In genomic region chr19:11242864-11243797, GRCh38 we compare ENCODE assay signal across 8 cellular contexts. TPM values are rescaled to one million over a fixed set of nuclear protein-coding genes. Genes with fewer than 3 reads are reported as not detected.
A peak's percentile ranks its signal among the peaks of the same experiment; 100 is the strongest.
DNase-seq lines count a peak whose midpoint lies in the region; ATAC-seq, FAIRE-seq and TF ChIP-seq lines count a peak whose summit lies in the region.

No MANE protein-coding gene starts in this region.

- H3K4me2 ChIP-seq in HepG2 (ENCODE audit: low read depth, low read length) = peak overlapping the region; percentile 43

- H3K4me1 ChIP-seq in HepG2 (ENCODE audit: insufficient read depth, low read length) = peaks cover 55% of the 10 kb centered on the region

- no peak overlapping the region for H2AFZ ChIP-seq in HepG2 (ENCODE audit: low read length)

- POLR2A ChIA-PET in HepG2 (lab: Yijun Ruan, JAX) = interaction anchor here (1.4 kb wide), 1 partner anchor 131 kb away, joined by 5 read pairs; the partner anchor contains the start of gene SWSAP1

- no peaks in the 10 kb centered on the region for H3K27me3 ChIP-seq in HepG2 (ENCODE audit: control insufficient read depth in 1 of 2, insufficient read depth in 2 of 2, low read length in 2 of 2)

- no peaks in the 10 kb centered on the region; the same call in 1 of the 2 replicates for H4K20me1 ChIP-seq in HepG2 (ENCODE audit: insufficient read depth, low read length)

- DNase-seq in AG10803 (ENCODE audit: low read depth) = peak; percentile 66
- peak; percentile 85 for DNase-seq in GM19238 (ENCODE audit: insufficient read length, low spot score)
- peak; percentile 33 to 62 for DNase-seq in NCI-H1930 (lab: John Stamatoyannopoulos, UW)
- DNase-seq in activated CD4-positive, alpha-beta T cell treated with anti-CD3 and anti-CD28 coated beads for 4 hours = peak; percentile 76 to 84
- peak; percentile 75 for DNase-seq in cerebellum (ENCODE audit: low spot score)
- peak; percentile 61 for DNase-seq in HepG2 (ENCODE audit: low spot score)
- peak; percentile 87 for DNase-seq in stimulated activated CD4-positive, alpha-beta T cell treated with anti-CD3 and anti-CD28 coated beads, Interleukin-4, amount 100 ng/mL, for 24 hours

- TF ChIP-seq RAD21 in HepG2 (CRISPR knock-in tag; IDR thresholded peaks at IDR 0.05) = no peak

- BruUV-seq in HepG2 (replicated peaks; lab: Mats Ljungman, UMichigan) = no TSS peak

- peak overlapping the region; percentile 25 for H3K27ac ChIP-seq in HepG2 (ENCODE audit: extremely low read length, insufficient read depth, low read length)

- H3K4me3 ChIP-seq in AG10803 (ENCODE audit: low read length) (no peak overlapping the region), HepG2 (replicated peaks in 1 of 3; ENCODE audit: insufficient read depth in 1 of 3, low read depth in 2 of 3, low read length in 3 of 3) (no peak overlapping the region; a peak in 1 of 6 replicates)

- peaks cover 10% of the 10 kb centered on the region for H3K79me2 ChIP-seq in HepG2 (ENCODE audit: insufficient read depth, low read length)

- H3K9me3 ChIP-seq in HepG2 (ENCODE audit: low read length) = no peaks in the 10 kb centered on the region

- TF ChIP-seq POLR2A in HepG2 (IDR thresholded peaks at IDR 0.05; ENCODE audit: insufficient read depth in 1 of 2, low read depth in 2 of 2, low read length in 2 of 2) = peak; percentile 6 to 55; a peak in 3 of 4 replicates

- no peak for TF ChIP-seq EP300 in HepG2 (IDR thresholded peaks at IDR 0.05; ENCODE audit: low read depth in 2 of 2, low read length in 2 of 2)
- TF ChIP-seq EP300 in HepG2 (CRISPR knock-in tag; IDR thresholded peaks at IDR 0.05; ENCODE audit: borderline replicate concordance) = no peak; the same call in 1 of the 2 replicates

- ATAC-seq in HepG2 (peak; percentile 76), GM19328 (IDR thresholded peaks at IDR 0.05; ENCODE audit: unreplicated experiment) (no peak)

- no peak for FAIRE-seq in HepG2 (lab: Jason Lieb, UNC)

- CTCF ChIA-PET in HepG2 (lab: Yijun Ruan, JAX; ENCODE audit: low intra/inter-chr PET ratio, low total read pairs) = no interaction called here

- TF ChIP-seq CTCF in AG10803 (conservative IDR thresholded peaks at IDR 0.05; ENCODE audit: low read length) = peak; percentile 54
- TF ChIP-seq CTCF in HepG2 (CRISPR knock-in tag; IDR thresholded peaks at IDR 0.05) = peak; percentile 84

- no peak overlapping the region for H3K9ac ChIP-seq in HepG2 (ENCODE audit: insufficient read depth, low read depth, low read length)

- intact Hi-C loops in HepG2 (cut with micrococcal nuclease; ENCODE audit: unreplicated experiment) = loop anchor here (2.0 kb wide), 1 partner anchor 22 kb away; no protein-coding TSS in a partner anchor

- WGBS in HepG2 (ENCODE audit: low lambda C conversion rate) = 16% methylated on average over 22 of the region's 48 CpGs

- H3K36me3 ChIP-seq in HepG2 (replicated peaks in 1 of 2; ENCODE audit: control insufficient read depth in 1 of 2, insufficient read depth in 2 of 2, low read length in 2 of 2) = peaks cover 3 to 9% of the 10 kb centered on the region in 2 experiments; a peak in 3 of 5 replicates

- in situ Hi-C loops in HepG2 (cut with HindIII; ENCODE audit: extremely low pct_ligation_motif_present, low pct_unique_long_range_greater_than_20kb) = no loop called here

RNA-seq across cellular contexts. Expression of gene ANGPTL8, which starts 3.7 kb away (rescaled TPM):
- total RNA-seq in cerebellum (not detected), HepG2 (2016; rRNA removed; fragmentation: Illumina TruSeq; extraction: Trizol) (9.8 and 27.3 TPM in 2 replicates)
- total RNA-seq in HepG2 (2016; cell fraction: cytosol; rRNA removed; fragmentation: Illumina TruSeq; extraction: Trizol; ENCODE audit: low read depth) = 8.5 and 9.2 TPM in 2 replicates
- 10.0 and 28.0 TPM in 2 replicates for total RNA-seq in HepG2 (2016; cell fraction: insoluble cytoplasmic fraction; rRNA removed; fragmentation: Illumina TruSeq; extraction: Trizol)
- 4.7 and 6.0 TPM in 2 replicates for total RNA-seq in HepG2 (2016; cell fraction: membrane; rRNA removed; fragmentation: Illumina TruSeq; extraction: Trizol)
- total RNA-seq in HepG2 (2016; cell fraction: nucleus; rRNA removed; fragmentation: Illumina TruSeq; extraction: Trizol) = 17.9 and 23.8 TPM in 2 replicates
- polyA plus RNA-seq in HepG2 (2011; rRNA removed) = 243 and 436 TPM in 2 replicates
- polyA plus RNA-seq in HepG2 (2011; cell fraction: cytosol; rRNA removed) = 348 and 360 TPM in 2 replicates
- 144 and 221 TPM in 2 replicates for polyA plus RNA-seq in HepG2 (2011; cell fraction: nucleus; rRNA removed)
- 51.8 and 140 TPM in 2 replicates for polyA plus RNA-seq in HepG2 (2012)
- polyA plus RNA-seq in HepG2 (2016; cell fraction: cytosol; fragmentation: Illumina TruSeq; extraction: Trizol; ENCODE audit: low read depth) = 5.4 and 8.8 TPM in 2 replicates
- polyA plus RNA-seq in HepG2 (2016; cell fraction: insoluble cytoplasmic fraction; fragmentation: Illumina TruSeq; extraction: Trizol; ENCODE audit: low read depth) = 8.3 and 9.3 TPM in 2 replicates
- 5.7 and 6.0 TPM in 2 replicates for polyA plus RNA-seq in HepG2 (2016; cell fraction: membrane; fragmentation: Illumina TruSeq; extraction: Trizol; ENCODE audit: low read depth)
- polyA plus RNA-seq in HepG2 (2016; cell fraction: nucleus; fragmentation: Illumina TruSeq; extraction: Trizol; ENCODE audit: insufficient read depth, low read depth) = 33.3 and 34.8 TPM in 2 replicates
- 46.9 TPM in 1 of 2 replicates, not detected in the other for polyA minus RNA-seq in HepG2 (2011; rRNA and poly(A)+ RNA removed; ENCODE audit: low replicate concordance)
- 34.2 and 44.2 TPM in 2 replicates for polyA minus RNA-seq in HepG2 (2011; cell fraction: cytosol; rRNA and poly(A)+ RNA removed)
- 16.1 and 21.8 TPM in 2 replicates for polyA minus RNA-seq in HepG2 (2011; cell fraction: nucleus; rRNA and poly(A)+ RNA removed)

RNA-seq across cellular contexts. Expression of gene DOCK6, which starts 19.2 kb away (rescaled TPM):
- total RNA-seq in cerebellum (10.5 TPM), HepG2 (2016; rRNA removed; fragmentation: Illumina TruSeq; extraction: Trizol) (4.1 and 5.4 TPM in 2 replicates)
- total RNA-seq in HepG2 (2016; cell fraction: cytosol; rRNA removed; fragmentation: Illumina TruSeq; extraction: Trizol; ENCODE audit: low read depth) = 4.1 and 5.4 TPM in 2 replicates
- 3.1 and 3.4 TPM in 2 replicates for total RNA-seq in HepG2 (2016; cell fraction: insoluble cytoplasmic fraction; rRNA removed; fragmentation: Illumina TruSeq; extraction: Trizol)
- 3.4 and 4.4 TPM in 2 replicates for total RNA-seq in HepG2 (2016; cell fraction: membrane; rRNA removed; fragmentation: Illumina TruSeq; extraction: Trizol)
- total RNA-seq in HepG2 (2016; cell fraction: nucleus; rRNA removed; fragmentation: Illumina TruSeq; extraction: Trizol) = 5.8 and 8.9 TPM in 2 replicates
- 38.1 and 46.6 TPM in 2 replicates for polyA plus RNA-seq in HepG2 (2011; rRNA removed)
- polyA plus RNA-seq in HepG2 (2011; cell fraction: cytosol; rRNA removed) = 15.5 and 23.3 TPM in 2 replicates
- 209 and 275 TPM in 2 replicates for polyA plus RNA-seq in HepG2 (2011; cell fraction: nucleus; rRNA removed)
- polyA plus RNA-seq in HepG2 (2012) = 28.7 and 32.5 TPM in 2 replicates
- polyA plus RNA-seq in HepG2 (2016; cell fraction: cytosol; fragmentation: Illumina TruSeq; extraction: Trizol; ENCODE audit: low read depth) = 1.4 and 1.7 TPM in 2 replicates
- 5.4 and 9.2 TPM in 2 replicates for polyA plus RNA-seq in HepG2 (2016; cell fraction: insoluble cytoplasmic fraction; fragmentation: Illumina TruSeq; extraction: Trizol; ENCODE audit: low read depth)
- polyA plus RNA-seq in HepG2 (2016; cell fraction: membrane; fragmentation: Illumina TruSeq; extraction: Trizol; ENCODE audit: low read depth) = 3.5 and 3.9 TPM in 2 replicates
- 29.0 and 30.8 TPM in 2 replicates for polyA plus RNA-seq in HepG2 (2016; cell fraction: nucleus; fragmentation: Illumina TruSeq; extraction: Trizol; ENCODE audit: insufficient read depth, low read depth)
- 8.5 and 93.0 TPM in 2 replicates for polyA minus RNA-seq in HepG2 (2011; rRNA and poly(A)+ RNA removed; ENCODE audit: low replicate concordance)
- 27.5 and 35.8 TPM in 2 replicates for polyA minus RNA-seq in HepG2 (2011; cell fraction: cytosol; rRNA and poly(A)+ RNA removed)
- polyA minus RNA-seq in HepG2 (2011; cell fraction: nucleus; rRNA and poly(A)+ RNA removed) = 45.7 and 50.6 TPM in 2 replicates

RNA-seq across cellular contexts. Expression of gene KANK2, which starts 45.8 kb away (rescaled TPM):
- 34.3 TPM for total RNA-seq in cerebellum
- total RNA-seq in HepG2 (2016; rRNA removed; fragmentation: Illumina TruSeq; extraction: Trizol) = 11.0 and 12.9 TPM in 2 replicates
- total RNA-seq in HepG2 (2016; cell fraction: cytosol; rRNA removed; fragmentation: Illumina TruSeq; extraction: Trizol; ENCODE audit: low read depth) = 1.5 TPM in 2 replicates
- total RNA-seq in HepG2 (2016; cell fraction: insoluble cytoplasmic fraction; rRNA removed; fragmentation: Illumina TruSeq; extraction: Trizol) = 10.8 and 16.5 TPM in 2 replicates
- 6.2 TPM in 2 replicates for total RNA-seq in HepG2 (2016; cell fraction: membrane; rRNA removed; fragmentation: Illumina TruSeq; extraction: Trizol)
- total RNA-seq in HepG2 (2016; cell fraction: nucleus; rRNA removed; fragmentation: Illumina TruSeq; extraction: Trizol) = 12.8 and 13.5 TPM in 2 replicates
- polyA plus RNA-seq in HepG2 (2011; rRNA removed) = 5.7 and 6.8 TPM in 2 replicates
- 4.3 and 5.1 TPM in 2 replicates for polyA plus RNA-seq in HepG2 (2011; cell fraction: cytosol; rRNA removed)
- 21.5 and 24.8 TPM in 2 replicates for polyA plus RNA-seq in HepG2 (2011; cell fraction: nucleus; rRNA removed)
- 7.1 and 11.3 TPM in 2 replicates for polyA plus RNA-seq in HepG2 (2012)
- 0.79 and 1.2 TPM in 2 replicates for polyA plus RNA-seq in HepG2 (2016; cell fraction: cytosol; fragmentation: Illumina TruSeq; extraction: Trizol; ENCODE audit: low read depth)
- 8.4 and 13.7 TPM in 2 replicates for polyA plus RNA-seq in HepG2 (2016; cell fraction: insoluble cytoplasmic fraction; fragmentation: Illumina TruSeq; extraction: Trizol; ENCODE audit: low read depth)
- 2.9 and 3.9 TPM in 2 replicates for polyA plus RNA-seq in HepG2 (2016; cell fraction: membrane; fragmentation: Illumina TruSeq; extraction: Trizol; ENCODE audit: low read depth)
- polyA plus RNA-seq in HepG2 (2016; cell fraction: nucleus; fragmentation: Illumina TruSeq; extraction: Trizol; ENCODE audit: insufficient read depth, low read depth) = 27.2 and 28.0 TPM in 2 replicates
- polyA minus RNA-seq in HepG2 (2011; rRNA and poly(A)+ RNA removed; ENCODE audit: low replicate concordance) = 25.5 and 78.0 TPM in 2 replicates
- polyA minus RNA-seq in HepG2 (2011; cell fraction: cytosol; rRNA and poly(A)+ RNA removed) = 8.5 and 9.8 TPM in 2 replicates
- 5.2 and 9.0 TPM in 2 replicates for polyA minus RNA-seq in HepG2 (2011; cell fraction: nucleus; rRNA and poly(A)+ RNA removed)

RNA-seq across cellular contexts. Expression of gene TSPAN16, which starts 52.8 kb away (rescaled TPM):
- total RNA-seq in cerebellum (not detected), HepG2 (2016; rRNA removed; fragmentation: Illumina TruSeq; extraction: Trizol) (not detected in 2 replicates)
- total RNA-seq in HepG2 (2016; cell fraction: cytosol; rRNA removed; fragmentation: Illumina TruSeq; extraction: Trizol; ENCODE audit: low read depth) = not detected in 2 replicates
- not detected in 2 replicates for total RNA-seq in HepG2 (2016; cell fraction: insoluble cytoplasmic fraction; rRNA removed; fragmentation: Illumina TruSeq; extraction: Trizol)
- total RNA-seq in HepG2 (2016; cell fraction: membrane; rRNA removed; fragmentation: Illumina TruSeq; extraction: Trizol) = not detected in 2 replicates
- not detected in 2 replicates for total RNA-seq in HepG2 (2016; cell fraction: nucleus; rRNA removed; fragmentation: Illumina TruSeq; extraction: Trizol)
- not detected in 2 replicates for polyA plus RNA-seq in HepG2 (2011; rRNA removed)
- polyA plus RNA-seq in HepG2 (2011; cell fraction: cytosol; rRNA removed) = not detected in 2 replicates
- not detected in 2 replicates for polyA plus RNA-seq in HepG2 (2011; cell fraction: nucleus; rRNA removed)
- polyA plus RNA-seq in HepG2 (2012) = not detected in 2 replicates
- polyA plus RNA-seq in HepG2 (2016; cell fraction: cytosol; fragmentation: Illumina TruSeq; extraction: Trizol; ENCODE audit: low read depth) = not detected in 2 replicates
- polyA plus RNA-seq in HepG2 (2016; cell fraction: insoluble cytoplasmic fraction; fragmentation: Illumina TruSeq; extraction: Trizol; ENCODE audit: low read depth) = not detected in 2 replicates
- not detected in 2 replicates for polyA plus RNA-seq in HepG2 (2016; cell fraction: membrane; fragmentation: Illumina TruSeq; extraction: Trizol; ENCODE audit: low read depth)
- not detected in 2 replicates for polyA plus RNA-seq in HepG2 (2016; cell fraction: nucleus; fragmentation: Illumina TruSeq; extraction: Trizol; ENCODE audit: insufficient read depth, low read depth)
- not detected in 2 replicates for polyA minus RNA-seq in HepG2 (2011; rRNA and poly(A)+ RNA removed; ENCODE audit: low replicate concordance)
- polyA minus RNA-seq in HepG2 (2011; cell fraction: cytosol; rRNA and poly(A)+ RNA removed) = not detected in 2 replicates
- not detected in 2 replicates for polyA minus RNA-seq in HepG2 (2011; cell fraction: nucleus; rRNA and poly(A)+ RNA removed)
